6 cellular contexts compared by ENCODE assay signal in genomic region chr6:7781240-7781639, GRCh38.
"Had no signal": no experiment of that assay in that cellular context is flagged by ENCODE, and none has a peak within 500 bp of the region (broad histone marks: within the 10 kb centered on the region; RNA-seq: fewer than 3 reads in every experiment).

No MANE protein-coding gene starts in this region.

- H3K4me3 Mint-ChIP-seq: HFFc6, IgD-negative memory B cell had no signal

- H3K27ac Mint-ChIP-seq: HFFc6, IgD-negative memory B cell had no signal

- DNase-seq: GM23248, GOT3, H7, HFFc6 had no signal

- H3K9me3 Mint-ChIP-seq: HFFc6 had no signal

- H3K4me3 ChIP-seq: GM23248, HAP-1 had no signal
